ENCODE assay signal across 8 cellular contexts in genomic region chr6:42197574-42198362, GRCh38. TPM values are rescaled to one million over a fixed set of nuclear protein-coding genes. Genes with fewer than 3 reads are reported as not detected.
DNase-seq lines count a peak whose midpoint lies in the region; ATAC-seq and TF ChIP-seq lines count a peak whose summit lies in the region.

No MANE protein-coding gene starts in this region.

- no peaks in the 10 kb centered on the region for H3K36me3 ChIP-seq in smooth muscle cell (ENCODE audit: low read depth)

- H3K4me2 ChIP-seq in smooth muscle cell: peak overlapping the region; percentile 58

- WGBS in smooth muscle cell (ENCODE audit: low lambda C conversion rate): 54% methylated on average over 13 of the region's 13 CpGs

- DNase-seq in activated T-cell treated with anti-CD3 and anti-CD28 coated beads, Interleukin-2, amount 50 U/mL, for 48 hours: peak; percentile 29 to 36
- DNase-seq in activated T-cell treated with anti-CD3 and anti-CD28 coated beads for 4 hours: no peak
- peak; percentile 61 for DNase-seq in NCI-H2029 treated with DMSO at 0.1 percent for 48 hours (lab: John Stamatoyannopoulos, UW)
- peak; percentile 72 to 82 for DNase-seq in cardiac fibroblast (ENCODE audit: low read depth in 2 of 2)
- no peak for DNase-seq in smooth muscle cell (lab: John Stamatoyannopoulos, UW; ENCODE audit: unreplicated experiment)
- DNase-seq in activated gamma-delta T cell (lab: John Stamatoyannopoulos, UW): no peak

- H3K79me2 ChIP-seq in smooth muscle cell (ENCODE audit: low read depth): no peaks in the 10 kb centered on the region

- no peak overlapping the region for H3K9ac ChIP-seq in smooth muscle cell (ENCODE audit: low read depth)

- H3F3A ChIP-seq in smooth muscle cell (ENCODE audit: low read depth): peaks cover 16% of the 10 kb centered on the region

- no peaks in the 10 kb centered on the region for H4K20me1 ChIP-seq in smooth muscle cell (ENCODE audit: low read depth)

- H2AFZ ChIP-seq in smooth muscle cell (ENCODE audit: low read depth): no peak overlapping the region

- peaks cover 18% of the 10 kb centered on the region for H3K4me1 ChIP-seq in smooth muscle cell (ENCODE audit: low read depth)

- H3K4me3 ChIP-seq in cardiac fibroblast (replicated peaks in 1 of 2; ENCODE audit: low read depth in 2 of 2, low read length in 2 of 2): no peak overlapping the region
- no peak overlapping the region for H3K4me3 ChIP-seq in smooth muscle cell

- no peaks in the 10 kb centered on the region for H3K27me3 ChIP-seq in smooth muscle cell (ENCODE audit: low read depth)

- H3K9me3 ChIP-seq in smooth muscle cell (replicated peaks; ENCODE audit: low read depth): no peaks in the 10 kb centered on the region

- ATAC-seq in HG03378 (IDR thresholded peaks at IDR 0.05; ENCODE audit: unreplicated experiment): no peak
- no peak for ATAC-seq in HG02763 (IDR thresholded peaks at IDR 0.05; ENCODE audit: unreplicated experiment)

- TF ChIP-seq CTCF in cardiac fibroblast (IDR thresholded peaks at IDR 0.05; ENCODE audit: low read depth, low read length): no peak
- TF ChIP-seq CTCF in smooth muscle cell (IDR thresholded peaks at IDR 0.05; ENCODE audit: borderline replicate concordance, insufficient read depth, poor library complexity, severe bottlenecking): no peak

- H3K27ac ChIP-seq in smooth muscle cell (ENCODE audit: low read depth): peak overlapping the region; percentile 66

RNA-seq across cellular contexts. Expression of gene GUCA1B, which starts 3.0 kb away (rescaled TPM):
- total RNA-seq in smooth muscle cell: 0.27 TPM in 2 replicates
- polyA plus RNA-seq in smooth muscle cell: 0.24 TPM in 1 of 2 replicates, not detected in the other

RNA-seq across cellular contexts. Expression of gene MRPS10, which starts 19.9 kb away (rescaled TPM):
- total RNA-seq in smooth muscle cell: 45.3 and 47.8 TPM in 2 replicates
- 39.9 and 41.1 TPM in 2 replicates for polyA plus RNA-seq in smooth muscle cell

RNA-seq across cellular contexts. Expression of gene GUCA1A, which starts 24.6 kb away (rescaled TPM):
- total RNA-seq in smooth muscle cell: 1.6 and 2.3 TPM in 2 replicates
- polyA plus RNA-seq in smooth muscle cell: 3.9 and 7.2 TPM in 2 replicates

RNA-seq across cellular contexts. Expression of gene C6orf132, which starts 55.3 kb away (rescaled TPM):
- 4.5 and 4.9 TPM in 2 replicates for total RNA-seq in smooth muscle cell
- 1.4 and 7.0 TPM in 2 replicates for polyA plus RNA-seq in smooth muscle cell

Comparison
In these comparisons a context has a peak if more than half of its experiments do, and no peak if none do; other contexts are left out.
1. DNase-seq: peak in activated T-cell treated with anti-CD3 and anti-CD28 coated beads, Interleukin-2, amount 50 U/mL, for 48 hours (2 of 2), NCI-H2029 treated with DMSO at 0.1 percent for 48 hours (single experiment) and cardiac fibroblast (2 of 2); none in activated T-cell treated with anti-CD3 and anti-CD28 coated beads for 4 hours (single experiment), smooth muscle cell (single experiment) and activated gamma-delta T cell (single experiment).